In the genomic region with DNA sequence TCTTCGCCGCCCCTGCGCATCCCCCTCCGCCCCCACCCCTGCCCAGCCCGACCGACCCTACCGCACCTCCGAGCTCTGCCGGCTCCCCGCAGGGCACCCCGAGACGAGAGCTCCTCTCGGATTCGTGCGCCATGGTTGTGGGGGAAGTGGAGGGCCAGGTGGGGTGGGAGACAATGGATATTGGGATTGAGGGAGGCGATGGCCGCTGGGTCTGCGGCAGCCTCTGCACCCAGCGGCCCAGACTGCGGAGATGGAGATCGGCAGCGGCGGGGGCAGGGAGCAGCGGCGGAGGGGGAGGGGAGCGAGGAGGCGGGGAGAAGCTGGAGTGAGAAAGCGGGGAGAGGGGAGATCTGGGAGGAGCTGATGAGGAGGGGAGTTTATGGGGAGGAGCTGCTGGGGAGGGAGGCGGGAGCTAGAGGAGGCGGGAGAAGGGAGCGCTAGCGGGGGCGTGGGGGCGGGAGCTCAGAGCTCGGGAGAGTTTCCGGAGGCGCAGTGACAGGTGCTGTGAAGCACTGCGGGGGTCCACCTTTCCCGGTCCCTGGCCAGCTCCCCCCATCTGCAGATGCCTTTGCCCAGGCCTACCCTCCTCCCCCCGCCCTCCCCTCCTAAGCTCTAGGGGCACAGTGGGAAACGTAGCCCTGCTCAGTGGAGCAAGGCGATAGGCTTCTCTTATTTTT, we compare ENCODE assay signal across 1 cellular context.
TF ChIP-seq lines count a peak whose summit lies in the region.

A gene (minus strand): TSS at position 352 of the 677 bp plus-strand sequence. CDS start 219 bp downstream, at position 133.

TF ChIP-seq in neural cell, 6 proteins besides CTCF, POLR2A, EP300 and RAD21 (continued from another document):
- TF ChIP-seq EZH2 (IDR thresholded peaks at IDR 0.05; ENCODE audit: borderline replicate concordance, insufficient read depth, low read length, poor library complexity, severe bottlenecking) = no peak
